27 cellular contexts compared by ENCODE assay signal in the genomic region with DNA sequence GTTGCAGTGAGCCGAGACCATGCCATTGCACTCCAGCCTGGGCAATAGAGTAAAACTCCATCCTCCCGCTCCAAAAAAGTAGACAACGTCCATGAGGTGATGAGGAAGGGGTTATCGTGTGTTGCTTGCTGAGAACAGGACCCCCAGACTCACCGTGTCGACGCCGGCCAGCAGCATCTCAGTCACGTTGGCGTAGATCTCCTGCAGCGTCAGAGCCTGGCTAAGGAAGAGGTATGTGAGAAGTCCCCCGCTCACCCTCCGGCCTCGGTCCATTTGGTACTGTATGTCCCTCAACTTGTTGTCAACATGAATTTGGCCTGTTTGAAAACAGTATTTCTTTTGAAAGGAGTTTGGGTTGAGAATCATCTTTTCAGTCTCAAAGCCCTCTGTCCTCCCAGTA. TPM values are rescaled to one million over a fixed set of nuclear protein-coding genes. Genes with fewer than 3 reads are reported as not detected.
"Had no signal": no experiment of that assay in that cellular context is flagged by ENCODE, and none has a peak within 500 bp of the region (broad histone marks: within the 10 kb centered on the region; RNA-seq: fewer than 3 reads in every experiment).

No MANE protein-coding gene starts in this region.

- H3K4me2 ChIP-seq: hepatocyte had no signal

- H3K27me3 ChIP-seq: hepatocyte, ovary, right atrium auricular region, right lobe of liver, tibial nerve, upper lobe of left lung, vagina had no signal

- H3K36me3 ChIP-seq: heart right ventricle, ovary, right atrium auricular region, right lobe of liver, tibial nerve, upper lobe of left lung, vagina had no signal

- H3K9me3 ChIP-seq: mucosa of descending colon, ovary, right atrium auricular region, right lobe of liver, upper lobe of left lung, vagina had no signal

- DNase-seq: heart right ventricle; islet precursor cell; left ventricle myocardium superior; mesendoderm; midbrain; mucosa of descending colon; naive thymus-derived CD4-positive, alpha-beta T cell; occipital lobe; ovary; right lobe of liver; small intestine; stimulated activated CD4-positive, alpha-beta T cell treated with anti-CD3 and anti-CD28 coated beads, Interleukin-1b, Interleukin-23, amount 100 ng/mL, for 48 hours; stimulated activated CD4-positive, alpha-beta T cell treated with anti-CD3 and anti-CD28 coated beads, Interleukin-2, amount 100 ng/mL, for 48 hours; stimulated activated CD4-positive, alpha-beta T cell treated with anti-CD3 and anti-CD28 coated beads, Interleukin-4, amount 100 ng/mL, for 4 hours; stimulated activated CD8-positive, alpha-beta memory T cell treated with anti-CD3 and anti-CD28 coated beads, Interleukin-4, amount 100 ng/mL, for 48 hours; stimulated activated naive CD4-positive, alpha-beta T cell treated with Interleukin-2 at 50 U/mL for 16 hours; stimulated activated naive CD8-positive, alpha-beta T cell treated with anti-CD3 and anti-CD28 coated beads, Interleukin-15, amount 100 ng/mL, for 72 hours; substantia nigra; upper lobe of left lung had no signal

- H3K4me3 ChIP-seq: heart right ventricle, hepatocyte, lung, mucosa of descending colon, ovary, right atrium auricular region, right lobe of liver, tibial nerve, upper lobe of left lung, vagina had no signal

- H2AFZ ChIP-seq: hepatocyte had no signal

- H3K4me1 ChIP-seq: upper lobe of left lung, vagina had no signal

- H3K27ac ChIP-seq: heart right ventricle, hepatocyte, ovary, right atrium auricular region, right lobe of liver, tibial nerve, upper lobe of left lung, vagina had no signal

- FAIRE-seq: small intestine had no signal

- ATAC-seq: heart right ventricle; left ventricle myocardium superior; mucosa of descending colon; naive thymus-derived CD4-positive, alpha-beta T cell; natural killer cell treated with Interleukin-12 subunit alpha and Interleukin-12 subunit beta and Interleukin-15 and Interleukin-18, amount 100 ng/mL, for 72 hours; right lobe of liver; stimulated activated memory B cell treated with anti-CD40 and anti-IgM and Interleukin-4, amounts not matched to agents 10 μg/mL and 1 μg/mL and 100 μg/mL, for 72 hours; stimulated activated naive CD8-positive, alpha-beta T cell treated with anti-CD3 and anti-CD28 coated beads, Interleukin-15, amount 100 ng/mL, for 72 hours had no signal

RNA-seq across cellular contexts. Expression of a gene that starts 20.9 kb away (rescaled TPM):
- total RNA-seq: naive thymus-derived CD4-positive, alpha-beta T cell; natural killer cell treated with Interleukin-12 subunit alpha and Interleukin-12 subunit beta and Interleukin-15 and Interleukin-18, amount 100 ng/mL, for 72 hours; pulmonary artery endothelial cell had no signal
- polyA plus RNA-seq: naive thymus-derived CD4-positive, alpha-beta T cell had no signal
